ENCODE assay signal across 33 cellular contexts in genomic region chr5:151899400-151899799, GRCh38. TPM values are rescaled to one million over a fixed set of nuclear protein-coding genes. Genes with fewer than 3 reads are reported as not detected.
"Had no signal": no experiment of that assay in that cellular context is flagged by ENCODE, and none has a peak within 500 bp of the region (broad histone marks: within the 10 kb centered on the region; RNA-seq: fewer than 3 reads in every experiment).

No MANE protein-coding gene starts in this region.

- H3K4me1 Mint-ChIP-seq: naive thymus-derived CD8-positive, alpha-beta T cell; stimulated activated effector memory CD8-positive, alpha-beta T cell treated with anti-CD3 and anti-CD28 coated beads, Interleukin-12 subunit alpha, Interleukin-12 subunit beta, amount 100 ng/mL, for 72 hours had no signal

- ATAC-seq: left colon; left lung; lower lobe of right lung; naive thymus-derived CD8-positive, alpha-beta T cell; pancreas; right cardiac atrium; sciatic nerve; stimulated activated effector memory CD8-positive, alpha-beta T cell treated with anti-CD3 and anti-CD28 coated beads, Interleukin-12 subunit alpha, Interleukin-12 subunit beta, amount 100 ng/mL, for 72 hours; stimulated activated naive CD8-positive, alpha-beta T cell treated with anti-CD3 and anti-CD28 coated beads, Interleukin-15, amount 100 ng/mL, for 72 hours had no signal

- DNase-seq: hypothalamus; left colon; lower lobe of right lung; mammary epithelial cell; mesenchymal stem cell; naive thymus-derived CD8-positive, alpha-beta T cell; nucleus accumbens; pancreas; posterior cingulate gyrus; retina; right cardiac atrium; small intestine; spleen; stimulated activated CD4-positive, alpha-beta T cell treated with anti-CD3 and anti-CD28 coated beads, Interleukin-4, amount 100 ng/mL, for 24 hours; stimulated activated naive CD4-positive, alpha-beta T cell; stimulated activated naive CD8-positive, alpha-beta T cell treated with anti-CD3 and anti-CD28 coated beads, Interleukin-15, amount 100 ng/mL, for 72 hours; substantia nigra had no signal

- H3K27ac Mint-ChIP-seq: naive thymus-derived CD8-positive, alpha-beta T cell; nephron; stimulated activated effector memory CD8-positive, alpha-beta T cell treated with anti-CD3 and anti-CD28 coated beads, Interleukin-12 subunit alpha, Interleukin-12 subunit beta, amount 100 ng/mL, for 72 hours; stimulated activated naive CD8-positive, alpha-beta T cell treated with anti-CD3 and anti-CD28 coated beads, Interleukin-15, amount 100 ng/mL, for 72 hours; type B pancreatic cell had no signal

- H3K36me3 Mint-ChIP-seq: stimulated activated effector memory CD8-positive, alpha-beta T cell treated with anti-CD3 and anti-CD28 coated beads, Interleukin-12 subunit alpha, Interleukin-12 subunit beta, amount 100 ng/mL, for 72 hours; type B pancreatic cell had no signal

- H3K4me3 Mint-ChIP-seq: naive thymus-derived CD8-positive, alpha-beta T cell; nephron; neural crest cell; stimulated activated effector memory CD8-positive, alpha-beta T cell treated with anti-CD3 and anti-CD28 coated beads, Interleukin-12 subunit alpha, Interleukin-12 subunit beta, amount 100 ng/mL, for 72 hours; stimulated activated naive CD8-positive, alpha-beta T cell treated with anti-CD3 and anti-CD28 coated beads, Interleukin-15, amount 100 ng/mL, for 72 hours; type B pancreatic cell had no signal

- FAIRE-seq: keratinocyte, pancreas, small intestine had no signal

- H3K9me3 Mint-ChIP-seq: nephron; neural crest cell; stimulated activated effector memory CD8-positive, alpha-beta T cell treated with anti-CD3 and anti-CD28 coated beads, Interleukin-12 subunit alpha, Interleukin-12 subunit beta, amount 100 ng/mL, for 72 hours; stimulated activated naive CD8-positive, alpha-beta T cell treated with anti-CD3 and anti-CD28 coated beads, Interleukin-15, amount 100 ng/mL, for 72 hours; type B pancreatic cell had no signal

- H3K27me3 Mint-ChIP-seq: stimulated activated naive CD8-positive, alpha-beta T cell treated with anti-CD3 and anti-CD28 coated beads, Interleukin-15, amount 100 ng/mL, for 72 hours had no signal

RNA-seq across cellular contexts. Expression of gene GLRA1, which starts 25.3 kb away (rescaled TPM):
- total RNA-seq: left colon; left lung; liver; lower lobe of right lung; mammary epithelial cell; mucosa of gallbladder; naive thymus-derived CD8-positive, alpha-beta T cell; osteoblast; prostate gland; right cardiac atrium; sciatic nerve; spleen; temporal lobe; tibial nerve; ureter; vagina had no signal
- polyA plus RNA-seq: keratinocyte; liver; mammary epithelial cell; naive thymus-derived CD8-positive, alpha-beta T cell; right cardiac atrium; small intestine; spleen; thymus had no signal
